In the genomic region with DNA sequence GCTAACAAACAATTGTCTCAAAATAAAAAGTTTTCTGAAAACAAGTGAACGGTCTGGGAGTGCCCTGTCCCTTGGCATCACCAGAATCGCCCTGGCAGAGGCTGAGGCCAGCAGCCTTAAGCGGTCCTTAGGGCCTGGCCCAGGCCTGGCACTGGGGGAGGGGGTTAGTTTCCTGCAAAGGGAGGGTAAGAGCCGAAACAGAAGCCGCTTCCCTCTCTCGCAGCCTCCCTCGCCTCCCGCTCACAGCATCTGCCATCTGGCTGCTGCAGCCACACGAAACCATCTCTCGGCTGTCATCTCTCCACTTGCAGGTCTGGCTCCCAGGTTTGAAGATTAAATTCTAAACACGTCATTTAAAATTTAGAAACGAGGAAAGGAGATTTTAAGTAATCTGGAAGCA, we compare ENCODE assay signal across 1 cellular context.
TF ChIP-seq lines count a peak whose summit lies in the region.

No MANE protein-coding gene starts in this region.

TF ChIP-seq in H1, 55 proteins besides CTCF, POLR2A, EP300 and RAD21 (continued from another document):
- TF ChIP-seq CBX8 (IDR thresholded peaks at IDR 0.05; ENCODE audit: borderline replicate concordance, low read depth, low read length) (no peak), CEBPB (IDR thresholded peaks at IDR 0.05; ENCODE audit: low read depth, low read length) (no peak)
